ENCODE assay signal across 1 cellular context in genomic region chr6:38261626-38262025, GRCh38.
TF ChIP-seq lines count a peak whose summit lies in the region.

No MANE protein-coding gene starts in this region.

TF ChIP-seq in WTC11, 78 proteins besides CTCF, POLR2A, EP300 and RAD21 (continued from another document):
- TF ChIP-seq TEAD1 (CRISPR knock-in tag; IDR thresholded peaks at IDR 0.05) (no peak), MYBL2 (CRISPR knock-in tag; IDR thresholded peaks at IDR 0.05) (no peak)
- TF ChIP-seq, protein P1, sequence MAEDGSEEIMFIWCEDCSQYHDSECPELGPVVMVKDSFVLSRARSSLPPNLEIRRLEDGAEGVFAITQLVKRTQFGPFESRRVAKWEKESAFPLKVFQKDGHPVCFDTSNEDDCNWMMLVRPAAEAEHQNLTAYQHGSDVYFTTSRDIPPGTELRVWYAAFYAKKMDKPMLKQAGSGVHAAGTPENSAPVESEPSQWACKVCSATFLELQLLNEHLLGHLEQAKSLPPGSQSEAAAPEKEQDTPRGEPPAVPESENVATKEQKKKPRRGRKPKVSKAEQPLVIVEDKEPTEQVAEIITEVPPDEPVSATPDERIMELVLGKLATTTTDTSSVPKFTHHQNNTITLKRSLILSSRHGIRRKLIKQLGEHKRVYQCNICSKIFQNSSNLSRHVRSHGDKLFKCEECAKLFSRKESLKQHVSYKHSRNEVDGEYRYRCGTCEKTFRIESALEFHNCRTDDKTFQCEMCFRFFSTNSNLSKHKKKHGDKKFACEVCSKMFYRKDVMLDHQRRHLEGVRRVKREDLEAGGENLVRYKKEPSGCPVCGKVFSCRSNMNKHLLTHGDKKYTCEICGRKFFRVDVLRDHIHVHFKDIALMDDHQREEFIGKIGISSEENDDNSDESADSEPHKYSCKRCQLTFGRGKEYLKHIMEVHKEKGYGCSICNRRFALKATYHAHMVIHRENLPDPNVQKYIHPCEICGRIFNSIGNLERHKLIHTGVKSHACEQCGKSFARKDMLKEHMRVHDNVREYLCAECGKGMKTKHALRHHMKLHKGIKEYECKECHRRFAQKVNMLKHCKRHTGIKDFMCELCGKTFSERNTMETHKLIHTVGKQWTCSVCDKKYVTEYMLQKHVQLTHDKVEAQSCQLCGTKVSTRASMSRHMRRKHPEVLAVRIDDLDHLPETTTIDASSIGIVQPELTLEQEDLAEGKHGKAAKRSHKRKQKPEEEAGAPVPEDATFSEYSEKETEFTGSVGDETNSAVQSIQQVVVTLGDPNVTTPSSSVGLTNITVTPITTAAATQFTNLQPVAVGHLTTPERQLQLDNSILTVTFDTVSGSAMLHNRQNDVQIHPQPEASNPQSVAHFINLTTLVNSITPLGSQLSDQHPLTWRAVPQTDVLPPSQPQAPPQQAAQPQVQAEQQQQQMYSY (CRISPR knock-in tag; IDR thresholded peaks at IDR 0.05) = no peak
TF ChIP-seq in WTC11: peak in this region for 0.
